ENCODE assay signal across 8 cellular contexts in the genomic region with DNA sequence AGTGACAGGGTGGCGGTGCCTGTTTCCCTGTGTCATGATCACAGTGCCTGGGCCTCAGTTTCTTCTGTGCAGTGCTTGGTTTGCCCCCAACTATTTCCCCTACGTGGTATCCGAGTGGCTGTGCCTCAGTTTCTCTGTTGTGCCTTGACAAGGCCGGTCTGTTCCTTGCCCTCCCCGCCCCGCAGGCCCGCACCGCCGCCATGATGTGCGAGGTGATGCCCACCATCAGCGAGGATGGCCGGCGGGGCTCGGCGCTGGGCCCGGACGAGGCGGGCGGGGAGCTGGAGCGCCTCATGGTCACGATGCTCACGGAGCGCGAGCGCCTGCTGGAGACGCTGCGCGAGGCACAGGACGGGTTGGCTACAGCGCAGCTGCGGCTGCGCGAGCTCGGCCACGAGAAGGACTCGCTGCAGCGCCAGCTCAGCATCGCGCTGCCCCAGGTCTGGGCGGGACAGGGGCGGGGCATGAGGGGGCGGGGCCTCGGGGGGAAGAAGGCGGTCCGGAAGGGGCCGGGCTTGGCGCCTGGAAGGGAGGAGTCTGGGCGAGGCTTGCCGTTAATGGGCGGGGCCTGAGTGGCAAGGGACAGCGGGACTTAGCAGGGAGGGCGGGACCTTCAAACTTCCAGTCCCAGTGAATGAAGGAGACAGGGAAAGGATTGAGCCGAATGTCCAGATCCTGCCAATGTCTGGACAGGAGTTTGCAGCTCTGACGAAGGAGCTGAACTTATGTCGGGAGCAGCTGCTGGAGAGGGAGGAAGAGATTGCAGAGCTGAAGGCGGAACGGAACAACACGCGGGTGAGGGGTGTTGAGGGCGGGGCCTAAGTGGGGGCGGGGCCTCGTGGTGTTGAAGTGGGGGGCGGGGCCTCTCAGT. TPM values are rescaled to one million over a fixed set of nuclear protein-coding genes. Genes with fewer than 3 reads are reported as not detected.
A peak's percentile ranks its signal among the peaks of the same experiment; 100 is the strongest.
DNase-seq lines count a peak whose midpoint lies in the region; ATAC-seq and TF ChIP-seq lines count a peak whose summit lies in the region.

No MANE protein-coding gene starts in this region.

- no peak overlapping the region for H3K4me3 ChIP-seq in lower leg skin (ENCODE audit: low read depth, poor library complexity, severe bottlenecking)

- peak; percentile 98 for DNase-seq in NCI-H748 (lab: John Stamatoyannopoulos, UW; ENCODE audit: unreplicated experiment)
- peak; percentile 95 to 96 for DNase-seq in activated CD4-positive, alpha-beta T cell treated with anti-CD3 and anti-CD28 coated beads, Interleukin-2, amount 50 U/mL, for 24 hours (ENCODE audit: low read depth in 1 of 2, low spot score in 1 of 2)
- peak; percentile 98 for DNase-seq in dermis blood vessel endothelial cell
- DNase-seq in lower leg skin (ENCODE audit: low spot score in 2 of 2): peak; percentile 93 to 99
- peak; percentile 92 to 93 for DNase-seq in stimulated activated CD4-positive, alpha-beta T cell treated with anti-CD3 and anti-CD28 coated beads, Interleukin-4, amount 100 ng/mL, for 4 hours

- intact Hi-C loops in lower leg skin (cut with DNase I; ENCODE audit: low total_unique reads): no loop called here

- peak; percentile 86 for ATAC-seq in GM19372 (IDR thresholded peaks at IDR 0.05; ENCODE audit: low read depth, unreplicated experiment)
- ATAC-seq in HG03520 (IDR thresholded peaks at IDR 0.05; ENCODE audit: unreplicated experiment): peak; percentile 78

- TF ChIP-seq CTCF in C4-2B (conservative IDR thresholded peaks at IDR 0.05) (no peak), lower leg skin (IDR thresholded peaks at IDR 0.05) (no peak)

- H3K27ac ChIP-seq in C4-2B: peak overlapping the region; percentile 60

- 3 to 4% methylated on average over 45 to 53 of the region's 63 CpGs for WGBS in lower leg skin, 2 donors

- TF ChIP-seq POLR2A in lower leg skin (IDR thresholded peaks at IDR 0.05): no peak

RNA-seq across cellular contexts. Expression of gene PPFIA3, which starts 8.6 kb away (rescaled TPM):
- 4.0 and 12.9 TPM in 2 replicates for total RNA-seq in dermis blood vessel endothelial cell
- total RNA-seq in lower leg skin: 10 to 100 TPM; 52.3 to 78.1 (median 64.4) TPM

RNA-seq across cellular contexts. Expression of gene C19orf73, which starts 9.0 kb away (rescaled TPM):
- total RNA-seq in dermis blood vessel endothelial cell (0.65 and 1.4 TPM in 2 replicates), lower leg skin (10 to 100 TPM in 1 of 4 donors, 1 to 10 TPM in 3; 4.9 to 11.2 (median 8.9) TPM)

RNA-seq across cellular contexts. Expression of gene LIN7B, which starts 13.7 kb away (rescaled TPM):
- total RNA-seq in dermis blood vessel endothelial cell (0.56 and 0.68 TPM in 2 replicates), lower leg skin (10 to 100 TPM; 53.9 to 62.5 (median 54.7) TPM)

RNA-seq across cellular contexts. Expression of gene HRC, which starts 27.3 kb away (rescaled TPM):
- not detected in 2 replicates for total RNA-seq in dermis blood vessel endothelial cell
- total RNA-seq in lower leg skin: 1 to 10 TPM; 1.1 to 4.0 (median 1.2) TPM

RNA-seq across cellular contexts. Expression of gene TRPM4, which starts 29.7 kb away (rescaled TPM):
- total RNA-seq in dermis blood vessel endothelial cell: 20.9 and 25.7 TPM in 2 replicates
- total RNA-seq in lower leg skin: 10 to 100 TPM; 50.7 to 76.2 (median 70.3) TPM

Comparison
In these comparisons a context has a peak if more than half of its experiments do, and no peak if none do; other contexts are left out.
1. RNA of gene LIN7B, which starts 13.7 kb away (total RNA-seq): 53.9 to 62.5 TPM in lower leg skin; 0.56 to 0.68 TPM in dermis blood vessel endothelial cell; every median in the first group is over 10 times any median in the second.
2. Peak in every context shown above with its lines, with median percentiles within 50 percentile points of each other: DNase-seq.